In genomic region chr16:9661336-9661735, GRCh38 we compare ENCODE assay signal across 9 cellular contexts.
"Had no signal": no experiment of that assay in that cellular context is flagged by ENCODE, and none has a peak within 500 bp of the region (broad histone marks: within the 10 kb centered on the region; RNA-seq: fewer than 3 reads in every experiment).

No MANE protein-coding gene starts in this region.

- H3K36me3 Mint-ChIP-seq: IgD-negative memory B cell had no signal

- H3K9me3 ChIP-seq: HAP-1 had no signal

- H3K36me3 ChIP-seq: HAP-1 had no signal

- H3K4me1 ChIP-seq: HAP-1 had no signal

- ATAC-seq: HCT116, HepG2 had no signal

- H3K4me3 ChIP-seq: HAP-1 had no signal

- H3K27ac Mint-ChIP-seq: HFFc6, IgD-negative memory B cell had no signal

- H3K27ac ChIP-seq: KMS-11 had no signal

- DNase-seq: GOT3, H7, HFFc6, KBM-7 had no signal

- H3K4me3 Mint-ChIP-seq: HFFc6, IgD-negative memory B cell had no signal

- H3K4me2 ChIP-seq: KMS-11 had no signal
